ENCODE assay signal across 11 cellular contexts in genomic region chr5:150641826-150642566, GRCh38. TPM values are rescaled to one million over a fixed set of nuclear protein-coding genes. Genes with fewer than 3 reads are reported as not detected.
A peak's percentile ranks its signal among the peaks of the same experiment; 100 is the strongest.
DNase-seq lines count a peak whose midpoint lies in the region; ATAC-seq and TF ChIP-seq lines count a peak whose summit lies in the region.
"Had no signal": no experiment of that assay in that cellular context is flagged by ENCODE, and none has a peak within 500 bp of the region (broad histone marks: within the 10 kb centered on the region; RNA-seq: fewer than 3 reads in every experiment).

No MANE protein-coding gene starts in this region.

- ATAC-seq in lower lobe of right lung = no peak
- no peak for ATAC-seq in activated naive CD8-positive, alpha-beta T cell treated with anti-CD3 and anti-CD28 coated beads, Interleukin-2, amount 50 U/mL, for 24 hours
- no peak for ATAC-seq in GM19023 (IDR thresholded peaks at IDR 0.05; ENCODE audit: unreplicated experiment)
- no peak for ATAC-seq in HG03378 (IDR thresholded peaks at IDR 0.05; ENCODE audit: unreplicated experiment)
- ATAC-seq: activated T-cell treated with anti-CD3 and anti-CD28 coated beads, Interleukin-2, amount 50 U/mL, for 72 hours had no signal

- no peaks in the 10 kb centered on the region for H3K9me3 Mint-ChIP-seq in activated naive CD8-positive, alpha-beta T cell treated with anti-CD3 and anti-CD28 coated beads, Interleukin-2, amount 50 U/mL, for 24 hours
- H3K9me3 Mint-ChIP-seq: activated T-cell treated with anti-CD3 and anti-CD28 coated beads, Interleukin-2, amount 50 U/mL, for 72 hours had no signal

- peaks cover 3% of the 10 kb centered on the region for H3K27me3 Mint-ChIP-seq in activated naive CD8-positive, alpha-beta T cell treated with anti-CD3 and anti-CD28 coated beads, Interleukin-2, amount 50 U/mL, for 24 hours

- H3K4me3 ChIP-seq in HFF-Myc (replicated peaks; ENCODE audit: low read depth, low read length) (peak overlapping the region; percentile 40), cardiac fibroblast (replicated peaks in 1 of 2; ENCODE audit: low read depth in 2 of 2, low read length in 2 of 2) (peak overlapping the region; percentile 51 to 61), lower lobe of right lung (peak overlapping the region; percentile 47), stomach smooth muscle (ENCODE audit: low read length in 2 of 2) (peak overlapping the region in 1 of 2 donors; percentile 54)

- H3K36me3 ChIP-seq in lower lobe of right lung (no peaks in the 10 kb centered on the region), stomach smooth muscle (ENCODE audit: control insufficient read depth in 2 of 2, insufficient read depth in 2 of 2, low read length in 2 of 2) (no peaks in the 10 kb centered on the region)

- H3K36me3 Mint-ChIP-seq in activated naive CD8-positive, alpha-beta T cell treated with anti-CD3 and anti-CD28 coated beads, Interleukin-2, amount 50 U/mL, for 24 hours (ENCODE audit: low read depth) = no peaks in the 10 kb centered on the region

- H3K4me1 ChIP-seq in lower lobe of right lung (peaks cover 87% of the 10 kb centered on the region), stomach smooth muscle (ENCODE audit: control insufficient read depth, insufficient read depth, low read length) (peaks cover 75% of the 10 kb centered on the region)

- no peaks in the 10 kb centered on the region for H3K9me3 ChIP-seq in lower lobe of right lung
- no peaks in the 10 kb centered on the region for H3K9me3 ChIP-seq in stomach smooth muscle (ENCODE audit: control insufficient read depth in 2 of 2, low read length in 2 of 2)

- no peak for DNase-seq in HFF-Myc (ENCODE audit: extremely low read depth, low read depth)
- DNase-seq in cardiac fibroblast (ENCODE audit: low read depth in 2 of 2) = peak in 1 of 2 donors; percentile 43
- no peak for DNase-seq in lower lobe of right lung
- DNase-seq in cerebellar cortex (ENCODE audit: low spot score) = no peak
- no peak for DNase-seq in activated naive CD8-positive, alpha-beta T cell treated with anti-CD3 and anti-CD28 coated beads, Interleukin-2, amount 50 U/mL, for 24 hours
- DNase-seq: activated T-cell treated with anti-CD3 and anti-CD28 coated beads, Interleukin-2, amount 50 U/mL, for 72 hours; MV-4-11; stimulated activated CD4-positive, alpha-beta T cell treated with anti-CD3 and anti-CD28 coated beads, Interleukin-4, amount 100 ng/mL, for 1 hour had no signal

- H3K27ac ChIP-seq in lower lobe of right lung = peak overlapping the region; percentile 79
- H3K27ac ChIP-seq in stomach smooth muscle (ENCODE audit: low read length) = peak overlapping the region; percentile 89

- no peaks in the 10 kb centered on the region for H3K4me1 Mint-ChIP-seq in activated naive CD8-positive, alpha-beta T cell treated with anti-CD3 and anti-CD28 coated beads, Interleukin-2, amount 50 U/mL, for 24 hours

- intact Hi-C loops in lower lobe of right lung (cut with DNase I) = no loop called here

- no peak overlapping the region for H3K27ac Mint-ChIP-seq in activated naive CD8-positive, alpha-beta T cell treated with anti-CD3 and anti-CD28 coated beads, Interleukin-2, amount 50 U/mL, for 24 hours
- H3K27ac Mint-ChIP-seq: activated T-cell treated with anti-CD3 and anti-CD28 coated beads, Interleukin-2, amount 50 U/mL, for 72 hours had no signal

- peak overlapping the region in 1 of 2 donors; percentile 24 for H3K9ac ChIP-seq in stomach smooth muscle (ENCODE audit: low read length in 2 of 2)

- no peak overlapping the region for H3K4me3 Mint-ChIP-seq in activated naive CD8-positive, alpha-beta T cell treated with anti-CD3 and anti-CD28 coated beads, Interleukin-2, amount 50 U/mL, for 24 hours
- H3K4me3 Mint-ChIP-seq: activated T-cell treated with anti-CD3 and anti-CD28 coated beads, Interleukin-2, amount 50 U/mL, for 72 hours had no signal

- no peaks in the 10 kb centered on the region for H3K27me3 ChIP-seq in lower lobe of right lung (ENCODE audit: low read depth)
- H3K27me3 ChIP-seq in stomach smooth muscle (ENCODE audit: control insufficient read depth in 1 of 2, insufficient read depth in 2 of 2, low read length in 2 of 2) = no peaks in the 10 kb centered on the region

- no peak for TF ChIP-seq CTCF in HFF-Myc (IDR thresholded peaks at IDR 0.05; ENCODE audit: low read depth, low read length, missing control alignments)
- no peak for TF ChIP-seq CTCF in cardiac fibroblast (IDR thresholded peaks at IDR 0.05; ENCODE audit: low read depth, low read length)
- TF ChIP-seq CTCF in lower lobe of right lung (IDR thresholded peaks at IDR 0.05) = no peak

RNA-seq across cellular contexts. Expression of gene SYNPO, which starts 1.5 kb away (rescaled TPM):
- 90.6 TPM for total RNA-seq in lower lobe of right lung

RNA-seq across cellular contexts. Expression of gene MYOZ3, which starts 19.1 kb away (rescaled TPM):
- total RNA-seq in lower lobe of right lung = 0.92 TPM

RNA-seq across cellular contexts. Expression of gene RBM22, which starts 58.9 kb away (rescaled TPM):
- total RNA-seq in lower lobe of right lung = 46.8 TPM
